1 cellular context compared by ENCODE assay signal in genomic region chr9:136881691-136882108, GRCh38.
TF ChIP-seq lines count a peak whose summit lies in the region.

No MANE protein-coding gene starts in this region.

TF ChIP-seq in HepG2, 621 proteins besides CTCF, POLR2A, EP300 and RAD21 (continues in another document):
- TF ChIP-seq FLYWCH1 (CRISPR knock-in tag; IDR thresholded peaks at IDR 0.05): no peak
- TF ChIP-seq, protein P1, sequence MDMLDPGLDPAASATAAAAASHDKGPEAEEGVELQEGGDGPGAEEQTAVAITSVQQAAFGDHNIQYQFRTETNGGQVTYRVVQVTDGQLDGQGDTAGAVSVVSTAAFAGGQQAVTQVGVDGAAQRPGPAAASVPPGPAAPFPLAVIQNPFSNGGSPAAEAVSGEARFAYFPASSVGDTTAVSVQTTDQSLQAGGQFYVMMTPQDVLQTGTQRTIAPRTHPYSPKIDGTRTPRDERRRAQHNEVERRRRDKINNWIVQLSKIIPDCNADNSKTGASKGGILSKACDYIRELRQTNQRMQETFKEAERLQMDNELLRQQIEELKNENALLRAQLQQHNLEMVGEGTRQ (IDR thresholded peaks at IDR 0.05; ENCODE audit: low read depth, low read length): no peak
- TF ChIP-seq, protein P1 (CRISPR knock-in tag; IDR thresholded peaks at IDR 0.05; ENCODE audit: borderline replicate concordance): no peak
- no peak for TF ChIP-seq NFE2L2 (IDR thresholded peaks at IDR 0.05; ENCODE audit: low read length)
- TF ChIP-seq, protein P2, sequence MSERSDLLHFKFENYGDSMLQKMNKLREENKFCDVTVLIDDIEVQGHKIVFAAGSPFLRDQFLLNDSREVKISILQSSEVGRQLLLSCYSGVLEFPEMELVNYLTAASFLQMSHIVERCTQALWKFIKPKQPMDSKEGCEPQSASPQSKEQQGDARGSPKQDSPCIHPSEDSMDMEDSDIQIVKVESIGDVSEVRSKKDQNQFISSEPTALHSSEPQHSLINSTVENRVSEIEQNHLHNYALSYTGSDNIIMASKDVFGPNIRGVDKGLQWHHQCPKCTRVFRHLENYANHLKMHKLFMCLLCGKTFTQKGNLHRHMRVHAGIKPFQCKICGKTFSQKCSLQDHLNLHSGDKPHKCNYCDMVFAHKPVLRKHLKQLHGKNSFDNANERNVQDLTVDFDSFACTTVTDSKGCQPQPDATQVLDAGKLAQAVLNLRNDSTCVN (CRISPR knock-in tag; IDR thresholded peaks at IDR 0.05; ENCODE audit: borderline replicate concordance): no peak
- 0 out of 2 replicates have a peak, but pooled peaks have one; percentile 17 for TF ChIP-seq ZNF629 (CRISPR knock-in tag; conservative IDR thresholded peaks at IDR 0.05)
- TF ChIP-seq ZNF563 (CRISPR knock-in tag; IDR thresholded peaks at IDR 0.05): peak; percentile 91
- peak; percentile 16; the same call in 1 of the 2 replicates for TF ChIP-seq ZNF143 (CRISPR knock-in tag; IDR thresholded peaks at IDR 0.05)
- TF ChIP-seq NFIC (IDR thresholded peaks at IDR 0.05; ENCODE audit: low read length): no peak
- TF ChIP-seq GTF3A (CRISPR knock-in tag; conservative IDR thresholded peaks at IDR 0.05): no peak
- no peak for TF ChIP-seq HDAC2 (CRISPR knock-in tag; IDR thresholded peaks at IDR 0.05)
- peak; percentile 35 for TF ChIP-seq MED1 (CRISPR knock-in tag; IDR thresholded peaks at IDR 0.05)
- TF ChIP-seq ZBTB10 (CRISPR knock-in tag; IDR thresholded peaks at IDR 0.05; ENCODE audit: borderline replicate concordance): peak; percentile 47; the same call in 1 of the 2 replicates
- TF ChIP-seq DPF2 (CRISPR knock-in tag; IDR thresholded peaks at IDR 0.05; ENCODE audit: borderline replicate concordance, low read depth): 0 out of 2 replicates have a peak, but pooled peaks have one; percentile 38
- TF ChIP-seq, protein P3, sequence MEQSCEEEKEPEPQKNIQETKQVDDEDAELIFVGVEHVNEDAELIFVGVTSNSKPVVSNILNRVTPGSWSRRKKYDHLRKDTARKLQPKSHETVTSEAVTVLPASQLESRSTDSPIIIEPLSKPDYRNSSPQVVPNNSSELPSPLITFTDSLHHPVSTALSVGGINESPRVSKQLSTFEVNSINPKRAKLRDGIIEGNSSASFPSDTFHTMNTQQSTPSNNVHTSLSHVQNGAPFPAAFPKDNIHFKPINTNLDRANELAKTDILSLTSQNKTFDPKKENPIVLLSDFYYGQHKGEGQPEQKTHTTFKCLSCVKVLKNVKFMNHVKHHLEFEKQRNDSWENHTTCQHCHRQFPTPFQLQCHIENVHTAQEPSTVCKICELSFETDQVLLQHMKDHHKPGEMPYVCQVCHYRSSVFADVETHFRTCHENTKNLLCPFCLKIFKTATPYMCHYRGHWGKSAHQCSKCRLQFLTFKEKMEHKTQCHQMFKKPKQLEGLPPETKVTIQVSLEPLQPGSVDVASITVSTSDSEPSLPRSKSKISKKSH (CRISPR knock-in tag; IDR thresholded peaks at IDR 0.05; ENCODE audit: borderline replicate concordance): peak; percentile 26; the same call in 1 of the 2 replicates
- 0 out of 2 replicates have a peak, but pooled peaks have one; percentile 10 for TF ChIP-seq RXRB (CRISPR knock-in tag; IDR thresholded peaks at IDR 0.05; ENCODE audit: borderline replicate concordance)
- TF ChIP-seq SAP130 (CRISPR knock-in tag; IDR thresholded peaks at IDR 0.05; ENCODE audit: low read depth): peak; percentile 90
- no peak for TF ChIP-seq SP2 (CRISPR knock-in tag; IDR thresholded peaks at IDR 0.05)
- TF ChIP-seq ZNF296 (CRISPR knock-in tag; conservative IDR thresholded peaks at IDR 0.05): no peak
- TF ChIP-seq REXO4 (CRISPR knock-in tag; IDR thresholded peaks at IDR 0.05; ENCODE audit: borderline replicate concordance): no peak
- TF ChIP-seq ZNF746 (CRISPR knock-in tag; IDR thresholded peaks at IDR 0.05): no peak
- no peak for TF ChIP-seq NFAT5 (CRISPR knock-in tag; IDR thresholded peaks at IDR 0.05)
- TF ChIP-seq, protein P4, sequence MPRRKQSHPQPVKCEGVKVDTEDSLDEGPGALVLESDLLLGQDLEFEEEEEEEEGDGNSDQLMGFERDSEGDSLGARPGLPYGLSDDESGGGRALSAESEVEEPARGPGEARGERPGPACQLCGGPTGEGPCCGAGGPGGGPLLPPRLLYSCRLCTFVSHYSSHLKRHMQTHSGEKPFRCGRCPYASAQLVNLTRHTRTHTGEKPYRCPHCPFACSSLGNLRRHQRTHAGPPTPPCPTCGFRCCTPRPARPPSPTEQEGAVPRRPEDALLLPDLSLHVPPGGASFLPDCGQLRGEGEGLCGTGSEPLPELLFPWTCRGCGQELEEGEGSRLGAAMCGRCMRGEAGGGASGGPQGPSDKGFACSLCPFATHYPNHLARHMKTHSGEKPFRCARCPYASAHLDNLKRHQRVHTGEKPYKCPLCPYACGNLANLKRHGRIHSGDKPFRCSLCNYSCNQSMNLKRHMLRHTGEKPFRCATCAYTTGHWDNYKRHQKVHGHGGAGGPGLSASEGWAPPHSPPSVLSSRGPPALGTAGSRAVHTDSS (CRISPR knock-in tag; conservative IDR thresholded peaks at IDR 0.05): no peak
- peak; percentile 71 for TF ChIP-seq U2AF1 (optimal IDR thresholded peaks at IDR 0.05; ENCODE audit: low read depth, low read length)
- no peak for TF ChIP-seq ZNF12 (CRISPR knock-in tag; IDR thresholded peaks at IDR 0.05)
- no peak for TF ChIP-seq PCBP2 (optimal IDR thresholded peaks at IDR 0.05; ENCODE audit: low read depth, low read length, poor library complexity, severe bottlenecking)
- TF ChIP-seq, protein P5, sequence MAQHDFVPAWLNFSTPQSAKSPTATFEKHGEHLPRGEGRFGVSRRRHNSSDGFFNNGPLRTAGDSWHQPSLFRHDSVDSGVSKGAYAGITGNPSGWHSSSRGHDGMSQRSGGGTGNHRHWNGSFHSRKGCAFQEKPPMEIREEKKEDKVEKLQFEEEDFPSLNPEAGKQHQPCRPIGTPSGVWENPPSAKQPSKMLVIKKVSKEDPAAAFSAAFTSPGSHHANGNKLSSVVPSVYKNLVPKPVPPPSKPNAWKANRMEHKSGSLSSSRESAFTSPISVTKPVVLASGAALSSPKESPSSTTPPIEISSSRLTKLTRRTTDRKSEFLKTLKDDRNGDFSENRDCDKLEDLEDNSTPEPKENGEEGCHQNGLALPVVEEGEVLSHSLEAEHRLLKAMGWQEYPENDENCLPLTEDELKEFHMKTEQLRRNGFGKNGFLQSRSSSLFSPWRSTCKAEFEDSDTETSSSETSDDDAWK (CRISPR knock-in tag; IDR thresholded peaks at IDR 0.05): no peak
- 0 out of 2 replicates have a peak, but pooled peaks have one; percentile 17 for TF ChIP-seq TARDBP (CRISPR knock-in tag; IDR thresholded peaks at IDR 0.05)
- TF ChIP-seq SIN3A (IDR thresholded peaks at IDR 0.05; ENCODE audit: borderline replicate concordance, low read depth, low read length): 0 out of 2 replicates have a peak, but pooled peaks have one; percentile 29
- no peak for TF ChIP-seq ZBTB38 (CRISPR knock-in tag; IDR thresholded peaks at IDR 0.05)
- no peak for TF ChIP-seq ARNT (IDR thresholded peaks at IDR 0.05)
- TF ChIP-seq GFI1 (CRISPR knock-in tag; IDR thresholded peaks at IDR 0.05; ENCODE audit: borderline replicate concordance): no peak
- TF ChIP-seq NAIF1 (CRISPR knock-in tag; IDR thresholded peaks at IDR 0.05; ENCODE audit: borderline replicate concordance): no peak
- TF ChIP-seq PHB2 (IDR thresholded peaks at IDR 0.05; ENCODE audit: partially characterized antibody): no peak
- TF ChIP-seq ELF3 (CRISPR knock-in tag; IDR thresholded peaks at IDR 0.05): 0 out of 2 replicates have a peak, but pooled peaks have one; percentile 25
- TF ChIP-seq ZNF605 (CRISPR knock-in tag; IDR thresholded peaks at IDR 0.05): peak; percentile 15; the same call in 1 of the 2 replicates
- TF ChIP-seq NFKB2 (CRISPR knock-in tag; IDR thresholded peaks at IDR 0.05; ENCODE audit: borderline replicate concordance): peak; percentile 53; the same call in 1 of the 2 replicates
- no peak for TF ChIP-seq ZNF484 (CRISPR knock-in tag; IDR thresholded peaks at IDR 0.05; ENCODE audit: borderline replicate concordance, low read depth)
- TF ChIP-seq, protein P6, sequence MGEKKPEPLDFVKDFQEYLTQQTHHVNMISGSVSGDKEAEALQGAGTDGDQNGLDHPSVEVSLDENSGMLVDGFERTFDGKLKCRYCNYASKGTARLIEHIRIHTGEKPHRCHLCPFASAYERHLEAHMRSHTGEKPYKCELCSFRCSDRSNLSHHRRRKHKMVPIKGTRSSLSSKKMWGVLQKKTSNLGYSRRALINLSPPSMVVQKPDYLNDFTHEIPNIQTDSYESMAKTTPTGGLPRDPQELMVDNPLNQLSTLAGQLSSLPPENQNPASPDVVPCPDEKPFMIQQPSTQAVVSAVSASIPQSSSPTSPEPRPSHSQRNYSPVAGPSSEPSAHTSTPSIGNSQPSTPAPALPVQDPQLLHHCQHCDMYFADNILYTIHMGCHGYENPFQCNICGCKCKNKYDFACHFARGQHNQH (CRISPR knock-in tag; IDR thresholded peaks at IDR 0.05): no peak
- no peak for TF ChIP-seq ZNF891 (CRISPR knock-in tag; IDR thresholded peaks at IDR 0.05)
- 0 out of 2 replicates have a peak, but pooled peaks have one; percentile 62 for TF ChIP-seq PHF21A (CRISPR knock-in tag; IDR thresholded peaks at IDR 0.05)
- TF ChIP-seq ZGPAT (CRISPR knock-in tag; IDR thresholded peaks at IDR 0.05): no peak
- 0 out of 2 replicates have a peak, but pooled peaks have one; percentile 2 for TF ChIP-seq RBFOX2 (IDR thresholded peaks at IDR 0.05; ENCODE audit: low read depth, low read length)
- peak; percentile 35; the same call in 1 of the 2 replicates for TF ChIP-seq HNF4A (CRISPR knock-in tag; IDR thresholded peaks at IDR 0.05)
- peak; percentile 60; the same call in 1 of the 2 replicates for TF ChIP-seq HIVEP1 (CRISPR knock-in tag; IDR thresholded peaks at IDR 0.05)
- 0 out of 2 replicates have a peak, but pooled peaks have one; percentile 11 for TF ChIP-seq PHF20 (CRISPR knock-in tag; IDR thresholded peaks at IDR 0.05)
- no peak for TF ChIP-seq NBN (conservative IDR thresholded peaks at IDR 0.05)
- TF ChIP-seq FOXC1 (CRISPR knock-in tag; IDR thresholded peaks at IDR 0.05; ENCODE audit: borderline replicate concordance): no peak
